1 cellular context compared by ENCODE assay signal in genomic region chr1:21963477-21964217, GRCh38.
TF ChIP-seq lines count a peak whose summit lies in the region.

No MANE protein-coding gene starts in this region.

TF ChIP-seq in HepG2, 621 proteins besides CTCF, POLR2A, EP300 and RAD21 (continued from another document and continues in another):
- TF ChIP-seq BATF2 (CRISPR knock-in tag; IDR thresholded peaks at IDR 0.05) (no peak), SAP130 (CRISPR knock-in tag; IDR thresholded peaks at IDR 0.05; ENCODE audit: low read depth) (peak; percentile 34; the same call in 1 of the 2 replicates), HOMEZ (CRISPR knock-in tag; IDR thresholded peaks at IDR 0.05; ENCODE audit: low read depth) (peak; percentile 51; the same call in 1 of the 2 replicates), FOSL2 (CRISPR knock-in tag; IDR thresholded peaks at IDR 0.05) (peak; percentile 45), SOX5 (CRISPR knock-in tag; IDR thresholded peaks at IDR 0.05; ENCODE audit: borderline replicate concordance) (0 out of 2 replicates have a peak, but pooled peaks have one; percentile 24), ZNF563 (CRISPR knock-in tag; IDR thresholded peaks at IDR 0.05) (no peak), CREB1 (IDR thresholded peaks at IDR 0.05) (no peak), CREB1 (CRISPR knock-in tag; IDR thresholded peaks at IDR 0.05) (peak; percentile 40; the same call in 1 of the 2 replicates), ZNF792 (CRISPR knock-in tag; IDR thresholded peaks at IDR 0.05) (peak; percentile 36; the same call in 1 of the 2 replicates), ELF1 (CRISPR knock-in tag; IDR thresholded peaks at IDR 0.05) (peak; percentile 28; the same call in 1 of the 2 replicates), ZNF687 (CRISPR knock-in tag; IDR thresholded peaks at IDR 0.05) (peak; percentile 32), FOXA3 (CRISPR knock-in tag; IDR thresholded peaks at IDR 0.05) (0 out of 2 replicates have a peak, but pooled peaks have one; percentile 30), RBAK (CRISPR knock-in tag; IDR thresholded peaks at IDR 0.05) (peak; percentile 83), ZHX1 (CRISPR knock-in tag; IDR thresholded peaks at IDR 0.05; ENCODE audit: low read depth) (no peak), KLF16 (CRISPR knock-in tag; IDR thresholded peaks at IDR 0.05) (0 out of 4 replicates have a peak, but pooled peaks of 1 of the 2 experiments have one; percentile 25), ZNF572 (CRISPR knock-in tag; IDR thresholded peaks at IDR 0.05) (no peak), ZNF614 (CRISPR knock-in tag; IDR thresholded peaks at IDR 0.05; ENCODE audit: borderline replicate concordance) (no peak), MAFK (conservative IDR thresholded peaks at IDR 0.05 in 1 of 2, IDR thresholded peaks at IDR 0.05 in 1 of 2; ENCODE audit: low read length in 2 of 2) (no peak), DDIT3 (CRISPR knock-in tag; IDR thresholded peaks at IDR 0.05) (no peak), SMC3 (IDR thresholded peaks at IDR 0.05; ENCODE audit: low read length) (peak; percentile 94), ZFP91 (CRISPR knock-in tag; IDR thresholded peaks at IDR 0.05; ENCODE audit: borderline replicate concordance) (0 out of 2 replicates have a peak, but pooled peaks have one; percentile 36), SATB2 (CRISPR knock-in tag; IDR thresholded peaks at IDR 0.05) (no peak), HNRNPLL (IDR thresholded peaks at IDR 0.05; ENCODE audit: low read depth, low read length, poor library complexity, severe bottlenecking) (no peak), SALL1 (CRISPR knock-in tag; IDR thresholded peaks at IDR 0.05) (peak; percentile 68), HNRNPK (IDR thresholded peaks at IDR 0.05; ENCODE audit: low read depth, low read length, poor library complexity, severe bottlenecking) (no peak), XBP1 (CRISPR knock-in tag; IDR thresholded peaks at IDR 0.05) (no peak), THRA (CRISPR knock-in tag; IDR thresholded peaks at IDR 0.05; ENCODE audit: borderline replicate concordance) (0 out of 2 replicates have a peak, but pooled peaks have one; percentile 51), KDM2A (CRISPR knock-in tag; IDR thresholded peaks at IDR 0.05; ENCODE audit: borderline replicate concordance, low read depth) (peak; percentile 54; the same call in 1 of the 2 replicates), TEAD3 (CRISPR knock-in tag; optimal IDR thresholded peaks at IDR 0.05; ENCODE audit: borderline replicate concordance) (peak; percentile 74), ZBTB33 (CRISPR knock-in tag; IDR thresholded peaks at IDR 0.05) (peak; percentile 39; the same call in 1 of the 2 replicates), KDM1A (CRISPR knock-in tag; IDR thresholded peaks at IDR 0.05) (no peak), ZC3H4 (CRISPR knock-in tag; IDR thresholded peaks at IDR 0.05; ENCODE audit: borderline replicate concordance) (no peak), BCL6 (CRISPR knock-in tag; IDR thresholded peaks at IDR 0.05) (peak; percentile 95), RARA (CRISPR knock-in tag; IDR thresholded peaks at IDR 0.05) (peak; percentile 58), RXRB (CRISPR knock-in tag; IDR thresholded peaks at IDR 0.05; ENCODE audit: borderline replicate concordance) (peak; percentile 67; the same call in 1 of the 2 replicates), TBL1XR1 (IDR thresholded peaks at IDR 0.05; ENCODE audit: borderline replicate concordance, low read length, partially characterized antibody) (no peak), HNF4A (CRISPR knock-in tag; IDR thresholded peaks at IDR 0.05) (no peak), SMAD3 (CRISPR knock-in tag; IDR thresholded peaks at IDR 0.05) (0 out of 2 replicates have a peak, but pooled peaks have one; percentile 54), GTF2F1 (IDR thresholded peaks at IDR 0.05; ENCODE audit: low read length) (no peak), ZBTB1 (CRISPR knock-in tag; IDR thresholded peaks at IDR 0.05; ENCODE audit: borderline replicate concordance) (no peak), NFYC (CRISPR knock-in tag; IDR thresholded peaks at IDR 0.05) (no peak), ZNF501 (CRISPR knock-in tag; IDR thresholded peaks at IDR 0.05) (peak; percentile 62; the same call in 1 of the 2 replicates), ZNF543 (CRISPR knock-in tag; IDR thresholded peaks at IDR 0.05) (no peak), YEATS2 (CRISPR knock-in tag; IDR thresholded peaks at IDR 0.05; ENCODE audit: borderline replicate concordance) (peak; percentile 61; the same call in 1 of the 2 replicates), ZNF605 (CRISPR knock-in tag; IDR thresholded peaks at IDR 0.05) (no peak), SAFB2 (CRISPR knock-in tag; IDR thresholded peaks at IDR 0.05; ENCODE audit: borderline replicate concordance, low read depth) (no peak), ATF3 (CRISPR knock-in tag; IDR thresholded peaks at IDR 0.05) (no peak), IKZF5 (CRISPR knock-in tag; IDR thresholded peaks at IDR 0.05) (peak; percentile 46; the same call in 1 of the 2 replicates), SMAD1 (CRISPR knock-in tag; IDR thresholded peaks at IDR 0.05; ENCODE audit: borderline replicate concordance, low read depth) (no peak), HIVEP1 (CRISPR knock-in tag; IDR thresholded peaks at IDR 0.05) (no peak), RFX3 (CRISPR knock-in tag; IDR thresholded peaks at IDR 0.05) (no peak), ZNF747 (CRISPR knock-in tag; IDR thresholded peaks at IDR 0.05; ENCODE audit: borderline replicate concordance) (no peak)
